8 cellular contexts compared by ENCODE assay signal in genomic region chr1:34781071-34781843, GRCh38. TPM values are rescaled to one million over a fixed set of nuclear protein-coding genes. Genes with fewer than 3 reads are reported as not detected.
A peak's percentile ranks its signal among the peaks of the same experiment; 100 is the strongest.
DNase-seq lines count a peak whose midpoint lies in the region; ATAC-seq, FAIRE-seq and TF ChIP-seq lines count a peak whose summit lies in the region.

GJB3 (plus strand) TSS chr1:34781214; CDS start chr1:34784763, 3,549 bp downstream.

- no peaks in the 10 kb centered on the region for H3K36me3 ChIP-seq in H1 (ENCODE audit: control insufficient read depth in 2 of 4, insufficient read depth in 4 of 4, low read length in 3 of 4)
- no peaks in the 10 kb centered on the region for H3K36me3 ChIP-seq in neural progenitor cell

- no peaks in the 10 kb centered on the region for H3K79me2 ChIP-seq in H1 (ENCODE audit: control insufficient read depth in 1 of 2, insufficient read depth in 2 of 2, low read length in 2 of 2)
- H3K79me2 ChIP-seq in neural progenitor cell (ENCODE audit: low read depth): no peaks in the 10 kb centered on the region

- H3K79me1 ChIP-seq in H1 (ENCODE audit: low read depth, low read length): no peaks in the 10 kb centered on the region

- H2BK5ac ChIP-seq in H1 (ENCODE audit: low read depth, low read length): peak within 1 kb of the TSS; percentile 35; the same call in 1 of the 2 replicates

- TF ChIP-seq CTCF in H1 (IDR thresholded peaks at IDR 0.05; ENCODE audit: control extremely low read depth in 1 of 3, insufficient read depth in 1 of 3, low read depth in 1 of 3, low read length in 3 of 3): no peak
- no peak for TF ChIP-seq CTCF in neural progenitor cell (IDR thresholded peaks at IDR 0.05)

- H2BK15ac ChIP-seq in H1 (ENCODE audit: low read length): no peak within 1 kb of the TSS; the same call in 1 of the 2 replicates

- H3F3A ChIP-seq in neural progenitor cell (ENCODE audit: low read depth): no peaks in the 10 kb centered on the region

- no peak within 1 kb of the TSS for H3K14ac ChIP-seq in H1 (ENCODE audit: insufficient read length)

- ATAC-seq in GM18520 (IDR thresholded peaks at IDR 0.05; ENCODE audit: unreplicated experiment) (no peak), HG03025 (IDR thresholded peaks at IDR 0.05; ENCODE audit: low FRiP score, unreplicated experiment) (no peak)

- CTCF ChIA-PET in H1 (lab: Charles Lee; ENCODE audit: partially characterized antibody): interaction anchor here (0.6 to 3.6 kb wide), 12 partner anchors 10 to 376 kb away, joined by 3 to 17 read pairs (median 4); no protein-coding TSS in a partner anchor

- H3K4me3 Mint-ChIP-seq in neural progenitor cell: peak within 1 kb of the TSS; percentile 57

- H3K27me3 ChIP-seq in H1 (replicated peaks in 1 of 4; ENCODE audit: control insufficient read depth in 3 of 4, extremely low read depth in 1 of 4, insufficient read depth in 3 of 4, low read length in 3 of 4) (peaks cover 0 to 24% (median 10%) of the 10 kb centered on the region in 4 experiments; a peak in 5 of 7 replicates), neural progenitor cell (peaks cover 62% of the 10 kb centered on the region)

- H3K4me1 ChIP-seq in H1 (replicated peaks in 1 of 4; ENCODE audit: control insufficient read depth in 3 of 4, insufficient read depth in 4 of 4, low read length in 3 of 4) (peaks cover 0 to 14% (median 5%) of the 10 kb centered on the region in 4 experiments; a peak in 4 of 7 replicates), neural progenitor cell (no peaks in the 10 kb centered on the region)

- TF ChIP-seq RAD21 in H1 (IDR thresholded peaks at IDR 0.05 in 1 of 2, conservative IDR thresholded peaks at IDR 0.05 in 1 of 2; ENCODE audit: low read depth in 2 of 2, low read length in 2 of 2): no peak

- H3K23me2 ChIP-seq in H1 (ENCODE audit: low read depth, low read length): peaks cover 15% of the 10 kb centered on the region; the same call in 1 of the 2 replicates

- H3K9me3 Mint-ChIP-seq in neural progenitor cell: no peaks in the 10 kb centered on the region

- no peak within 1 kb of the TSS for H3K27ac ChIP-seq in H1 (ENCODE audit: low read depth, low read length)
- H3K27ac ChIP-seq in neural progenitor cell: no peak within 1 kb of the TSS

- POLR2A ChIA-PET in H1 (lab: Charles Lee; ENCODE audit: partially characterized antibody): interaction anchor here (1.0 to 1.5 kb wide), 6 partner anchors 10 to 79 kb away, joined by 3 to 6 read pairs (median 3); partner anchors contain the start of gene SMIM12

- H4K20me1 ChIP-seq in H1 (replicated peaks in 1 of 2; ENCODE audit: control insufficient read depth in 1 of 2, insufficient read depth in 2 of 2, low read length in 2 of 2): no peaks in the 10 kb centered on the region
- peaks cover 9% of the 10 kb centered on the region for H4K20me1 ChIP-seq in neural progenitor cell (ENCODE audit: low read depth)

- H3K23ac ChIP-seq in H1 (ENCODE audit: insufficient read length): no peak within 1 kb of the TSS

- no peak within 1 kb of the TSS for H2BK20ac ChIP-seq in H1 (ENCODE audit: low read length)

- H3K4ac ChIP-seq in H1 (replicated peaks; ENCODE audit: insufficient read length, low read depth, low read length): no peak within 1 kb of the TSS

- no peaks in the 10 kb centered on the region for H3K36me3 Mint-ChIP-seq in neural progenitor cell

- H4K91ac ChIP-seq in H1 (replicated peaks; ENCODE audit: insufficient read length, low read length): peak within 1 kb of the TSS; percentile 73

- FAIRE-seq in H1 (lab: Jason Lieb, UNC): no peak

- H2AK5ac ChIP-seq in H1 (ENCODE audit: low read depth, low read length): no peak within 1 kb of the TSS

- no peak within 1 kb of the TSS for H3K27ac Mint-ChIP-seq in neural progenitor cell

- no peak for TF ChIP-seq POLR2A in H1 (IDR thresholded peaks at IDR 0.05; ENCODE audit: control extremely low read depth in 1 of 2, low read depth in 2 of 2, low read length in 2 of 2)

- peak within 1 kb of the TSS; percentile 53 to 98 for H3K4me2 ChIP-seq in H1 (ENCODE audit: insufficient read depth in 1 of 2, low read depth in 2 of 2, low read length in 2 of 2)
- H3K4me2 ChIP-seq in neural progenitor cell: peak within 1 kb of the TSS; percentile 90

- 2% methylated on average over 43 of the region's 62 CpGs; no CpG with 5 or more reads in 1 of the 2 experiments for WGBS in H1 (ENCODE audit: extremely low coverage in 1 of 2, insufficient coverage in 1 of 2, insufficient read length in 1 of 2, insufficient replicate concordance in 2 of 2, low coverage in 1 of 2, low lambda C conversion rate in 2 of 2, missing lambda C conversion rate in 1 of 2), 2 experiments

- H3K56ac ChIP-seq in H1 (replicated peaks; ENCODE audit: insufficient read length, low read depth, low read length): peak within 1 kb of the TSS; percentile 22

- H2AFZ ChIP-seq in H1 (ENCODE audit: low read length) (peak within 1 kb of the TSS; percentile 94; the same call in 1 of the 2 replicates), neural progenitor cell (replicated peaks) (peak within 1 kb of the TSS; percentile 22)

- H3K27me3 Mint-ChIP-seq in neural progenitor cell (ENCODE audit: insufficient read depth, low read depth): peaks cover 38% of the 10 kb centered on the region

- H3K4me3 ChIP-seq in H1 (ENCODE audit: extremely low read depth in 1 of 4, insufficient read depth in 2 of 4, low read depth in 3 of 4, low read length in 4 of 4) (peak within 1 kb of the TSS; percentile 51 to 83 (median 80)), neural progenitor cell (peak within 1 kb of the TSS; percentile 50)

- H2BK12ac ChIP-seq in H1 (ENCODE audit: low read depth, low read length): peak within 1 kb of the TSS; percentile 50; the same call in 1 of the 2 replicates

- H4K8ac ChIP-seq in H1 (ENCODE audit: extremely low read depth, insufficient read depth, low read length): peak within 1 kb of the TSS; percentile 60

- H3K9ac ChIP-seq in H1 (replicated peaks in 1 of 4; ENCODE audit: extremely low read depth in 1 of 4, low read depth in 3 of 4, low read length in 3 of 4) (peak within 1 kb of the TSS in 2 of 4 experiments; percentile 20 to 45; a peak in 5 of 7 replicates), neural progenitor cell (no peak within 1 kb of the TSS)

- H3K18ac ChIP-seq in H1 (ENCODE audit: extremely low read depth, low read length): peak within 1 kb of the TSS; percentile 56

- H2BK120ac ChIP-seq in H1 (replicated peaks; ENCODE audit: low read depth, low read length): no peak within 1 kb of the TSS

- H3K4me1 Mint-ChIP-seq in neural progenitor cell: peaks cover 4% of the 10 kb centered on the region

- H3K9me3 ChIP-seq in H1 (ENCODE audit: insufficient read depth in 2 of 2, low read depth in 1 of 2, low read length in 1 of 2) (no peaks in the 10 kb centered on the region), neural progenitor cell (ENCODE audit: low read depth) (no peaks in the 10 kb centered on the region)

- no peak for TF ChIP-seq EP300 in H1 (IDR thresholded peaks at IDR 0.05; ENCODE audit: borderline replicate concordance in 1 of 2, low read depth in 2 of 2, low read length in 2 of 2)

- no peak within 1 kb of the TSS for H4K5ac ChIP-seq in H1 (ENCODE audit: insufficient read length, low read depth, low read length)

- DNase-seq in AG08396 (ENCODE audit: low spot score): peak; percentile 58
- DNase-seq in M059J (ENCODE audit: low read depth): peak; percentile 27
- DNase-seq in H1 (ENCODE audit: low read depth in 1 of 2, low spot score in 2 of 2): peak in 1 of 2 experiments; percentile 76
- DNase-seq in neural progenitor cell (ENCODE audit: low spot score): peak; percentile 54
- DNase-seq in NCI-H2029 treated with DMSO at 0.1 percent for 48 hours (lab: John Stamatoyannopoulos, UW): no peak
- no peak for DNase-seq in cerebellar nuclear complex (lab: John Stamatoyannopoulos, UW)

RNA-seq across cellular contexts. Expression of gene GJB3, which starts in this region (rescaled TPM):
- 0.57 and 1.9 TPM in 2 replicates for total RNA-seq in M059J (2014; rRNA removed; shearing (Covaris generic))
- total RNA-seq in H1 (2021; fragmentation: NEBNext Ultra II Directional; extraction: Animal tissue kit (Norgen Biotek cat#: 25700)): 0.93 and 1.1 TPM in 2 replicates
- 1.6 and 1.7 TPM in 2 replicates for polyA plus RNA-seq in H1 (2011; rRNA removed)
- polyA plus RNA-seq in H1 (2011; cell fraction: cytosol; rRNA removed): 1.0 TPM
- polyA plus RNA-seq in H1 (2011; cell fraction: nucleus; rRNA removed): 0.81 TPM
- polyA plus RNA-seq in H1 (2012, experiment 1 of 2): 0.90 to 1.2 TPM (median 1.2 TPM) in 4 replicates
- polyA plus RNA-seq in H1 (2012, experiment 2 of 2): 1.6 TPM
- polyA plus RNA-seq in H1 (2013, experiment 1 of 2): 2.6 TPM
- polyA plus RNA-seq in H1 (2013, experiment 2 of 2): 2.7 TPM
- 0.29 and 0.82 TPM in 2 replicates for polyA minus RNA-seq in H1 (2011; rRNA and poly(A)+ RNA removed)
- polyA minus RNA-seq in H1 (2011; cell fraction: cytosol; rRNA and poly(A)+ RNA removed): not detected
- 0.90 TPM for polyA minus RNA-seq in H1 (2011; cell fraction: nucleus; rRNA and poly(A)+ RNA removed)
- total RNA-seq in neural progenitor cell (ENCODE audit: low replicate concordance): not detected in 2 replicates

Comparison
In these comparisons a context has a peak if more than half of its experiments do, and no peak if none do; other contexts are left out.
1. Peak in DNase-seq, H3K4me3 ChIP-seq and H3K4me2 ChIP-seq in neural progenitor cell; RNA of the gene not detected or under 1 TPM.
2. DNase-seq: peak in AG08396 (single experiment) and M059J (single experiment); none in NCI-H2029 treated with DMSO at 0.1 percent for 48 hours (single experiment) and cerebellar nuclear complex (0 of 2).